Comparison of ENCODE assay signal across 19 cellular contexts in the genomic region with DNA sequence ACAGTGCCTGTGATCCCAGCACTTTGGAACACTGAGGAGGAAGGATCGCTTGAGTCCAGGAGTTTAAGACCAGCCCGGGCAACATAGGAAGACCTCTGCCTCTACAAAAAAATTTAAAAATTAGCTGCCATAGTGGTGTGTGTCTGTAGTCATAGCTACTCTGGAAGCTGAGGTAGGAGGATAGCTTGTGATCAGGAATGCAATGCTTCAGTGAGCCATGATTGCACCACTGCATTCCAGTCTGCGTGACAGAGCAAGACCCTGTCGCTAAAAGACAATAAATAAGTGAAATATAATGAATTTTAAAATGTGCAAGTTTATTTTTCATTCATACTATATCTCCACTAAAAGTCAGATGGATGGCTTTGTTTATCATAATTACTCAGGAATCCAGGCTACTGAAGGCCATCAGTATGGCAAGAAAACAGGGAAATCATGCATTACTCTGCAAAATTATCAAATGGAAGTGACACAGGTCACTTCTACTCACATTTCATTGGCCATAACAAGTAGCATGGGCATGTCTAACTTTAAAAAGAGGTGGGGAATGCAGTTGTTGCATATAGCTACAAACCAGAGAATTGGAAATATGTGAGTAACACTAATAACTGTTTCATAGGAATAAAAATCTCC. TPM values are rescaled to one million over a fixed set of nuclear protein-coding genes. Genes with fewer than 3 reads are reported as not detected.
A peak's percentile ranks its signal among the peaks of the same experiment; 100 is the strongest.
DNase-seq lines count a peak whose midpoint lies in the region; ATAC-seq and TF ChIP-seq lines count a peak whose summit lies in the region.
"Had no signal": no experiment of that assay in that cellular context is flagged by ENCODE, and none has a peak within 500 bp of the region (broad histone marks: within the 10 kb centered on the region; RNA-seq: fewer than 3 reads in every experiment).

No MANE protein-coding gene starts in this region.

- H3K27me3 ChIP-seq in adipocyte (replicated peaks; ENCODE audit: control insufficient read depth, insufficient read depth, low read length) (no peaks in the 10 kb centered on the region), tibial artery (no peaks in the 10 kb centered on the region)
- H3K27me3 ChIP-seq: BLaER1, suprapubic skin had no signal

- H3K4me3 ChIP-seq in adipocyte (ENCODE audit: low read length) (no peak overlapping the region), foreskin fibroblast (ENCODE audit: low read depth in 1 of 2, low read length in 2 of 2) (no peak overlapping the region), tibial artery (no peak overlapping the region)
- H3K4me3 ChIP-seq: BLaER1, suprapubic skin had no signal

- H3K9me3 ChIP-seq in adipocyte (ENCODE audit: control insufficient read depth, low read length) (no peaks in the 10 kb centered on the region), tibial artery (no peaks in the 10 kb centered on the region)
- H3K9me3 ChIP-seq: BLaER1, suprapubic skin had no signal

- H3K27me3 Mint-ChIP-seq in activated naive CD8-positive, alpha-beta T cell treated with anti-CD3 and anti-CD28 coated beads for 36 hours: peaks cover 11% of the 10 kb centered on the region

- H3K4me1 ChIP-seq in adipocyte (ENCODE audit: control insufficient read depth, insufficient read depth, low read length): peaks cover 30% of the 10 kb centered on the region
- H3K4me1 ChIP-seq in tibial artery: no peaks in the 10 kb centered on the region
- H3K4me1 ChIP-seq: suprapubic skin had no signal

- H3K9me3 Mint-ChIP-seq in activated naive CD8-positive, alpha-beta T cell treated with anti-CD3 and anti-CD28 coated beads for 36 hours: no peaks in the 10 kb centered on the region
- H3K9me3 Mint-ChIP-seq: activated CD4-positive, alpha-beta memory T cell treated with anti-CD3 and anti-CD28 coated beads for 36 hours; endodermal cell had no signal

- no peaks in the 10 kb centered on the region for H3K36me3 Mint-ChIP-seq in activated naive CD8-positive, alpha-beta T cell treated with anti-CD3 and anti-CD28 coated beads for 36 hours
- H3K36me3 Mint-ChIP-seq: activated CD4-positive, alpha-beta memory T cell treated with anti-CD3 and anti-CD28 coated beads for 36 hours had no signal

- H3K36me3 ChIP-seq in adipocyte (ENCODE audit: control insufficient read depth, insufficient read depth, low read length, severe bottlenecking): no peaks in the 10 kb centered on the region
- no peaks in the 10 kb centered on the region for H3K36me3 ChIP-seq in tibial artery
- H3K36me3 ChIP-seq: BLaER1, suprapubic skin had no signal

- peak; percentile 42 for DNase-seq in GM04503 (ENCODE audit: low read depth)
- peak; percentile 56 for DNase-seq in adipocyte (ENCODE audit: low read depth)
- peak; percentile 8 to 23 for DNase-seq in foreskin fibroblast
- DNase-seq in renal cortical epithelial cell (ENCODE audit: low read depth): peak; percentile 95
- DNase-seq in tibial artery: no peak
- DNase-seq in activated naive CD8-positive, alpha-beta T cell treated with anti-CD3 and anti-CD28 coated beads for 36 hours: no peak
- DNase-seq in NCI-H82 treated with DMSO at 0.1 percent for 48 hours (lab: John Stamatoyannopoulos, UW; ENCODE audit: unreplicated experiment): no peak
- DNase-seq: activated CD4-positive, alpha-beta memory T cell treated with anti-CD3 and anti-CD28 coated beads for 36 hours; activated T-cell treated with anti-CD3 and anti-CD28 coated beads, Interleukin-2, amount 50 U/mL, for 72 hours; cerebellar nuclear complex; DMS 273 treated with DMSO at 0.1 percent for 48 hours; endodermal cell; Karpas-422; NCI-H2171; NCI-H748 treated with DMSO at 0.1 percent for 48 hours; stimulated activated CD4-positive, alpha-beta T cell treated with anti-CD3 and anti-CD28 coated beads, Interleukin-1b, Interleukin-23, amount 100 ng/mL, for 48 hours had no signal

- intact Hi-C loops in tibial artery (cut with DNase I; ENCODE audit: low total_unique reads): no loop called here

- H3K27ac ChIP-seq in tibial artery: no peak overlapping the region
- H3K27ac ChIP-seq: BLaER1, suprapubic skin had no signal

- H3K4me1 Mint-ChIP-seq in activated naive CD8-positive, alpha-beta T cell treated with anti-CD3 and anti-CD28 coated beads for 36 hours: no peaks in the 10 kb centered on the region
- H3K4me1 Mint-ChIP-seq: endodermal cell had no signal

- H3K9ac ChIP-seq in adipocyte (ENCODE audit: low read length): peak overlapping the region; percentile 22
- H3K9ac ChIP-seq: BLaER1 had no signal

- no peak overlapping the region for H3K4me3 Mint-ChIP-seq in activated naive CD8-positive, alpha-beta T cell treated with anti-CD3 and anti-CD28 coated beads for 36 hours
- H3K4me3 Mint-ChIP-seq: activated CD4-positive, alpha-beta memory T cell treated with anti-CD3 and anti-CD28 coated beads for 36 hours; activated T-cell treated with anti-CD3 and anti-CD28 coated beads, Interleukin-2, amount 50 U/mL, for 72 hours; endodermal cell had no signal

- no peak for TF ChIP-seq CTCF in foreskin fibroblast (IDR thresholded peaks at IDR 0.05; ENCODE audit: low read depth, low read length)
- no peak for TF ChIP-seq CTCF in tibial artery (IDR thresholded peaks at IDR 0.05)

- ATAC-seq in HG03565 (IDR thresholded peaks at IDR 0.05; ENCODE audit: unreplicated experiment): no peak
- ATAC-seq: activated T-cell treated with anti-CD3 and anti-CD28 coated beads, Interleukin-2, amount 50 U/mL, for 72 hours had no signal

- H3K27ac Mint-ChIP-seq in activated naive CD8-positive, alpha-beta T cell treated with anti-CD3 and anti-CD28 coated beads for 36 hours: no peak overlapping the region
- H3K27ac Mint-ChIP-seq: activated CD4-positive, alpha-beta memory T cell treated with anti-CD3 and anti-CD28 coated beads for 36 hours; activated T-cell treated with anti-CD3 and anti-CD28 coated beads, Interleukin-2, amount 50 U/mL, for 72 hours; endodermal cell had no signal

RNA-seq across cellular contexts. Expression of a gene that starts 32.9 kb away (rescaled TPM):
- 92.6 and 203 TPM in 2 replicates for total RNA-seq in renal cortical epithelial cell
- 10 to 100 TPM; 25.7 to 27.0 TPM for total RNA-seq in activated naive CD8-positive, alpha-beta T cell treated with anti-CD3 and anti-CD28 coated beads for 36 hours

Comparison
In these comparisons a context has a peak if more than half of its experiments do, and no peak if none do; other contexts are left out.
1. DNase-seq: peak in GM04503 (single experiment), adipocyte (single experiment), foreskin fibroblast (2 of 2) and renal cortical epithelial cell (single experiment); none in tibial artery (0 of 2), activated naive CD8-positive, alpha-beta T cell treated with anti-CD3 and anti-CD28 coated beads for 36 hours (single experiment) and NCI-H82 treated with DMSO at 0.1 percent for 48 hours (single experiment).